In the genomic region with DNA sequence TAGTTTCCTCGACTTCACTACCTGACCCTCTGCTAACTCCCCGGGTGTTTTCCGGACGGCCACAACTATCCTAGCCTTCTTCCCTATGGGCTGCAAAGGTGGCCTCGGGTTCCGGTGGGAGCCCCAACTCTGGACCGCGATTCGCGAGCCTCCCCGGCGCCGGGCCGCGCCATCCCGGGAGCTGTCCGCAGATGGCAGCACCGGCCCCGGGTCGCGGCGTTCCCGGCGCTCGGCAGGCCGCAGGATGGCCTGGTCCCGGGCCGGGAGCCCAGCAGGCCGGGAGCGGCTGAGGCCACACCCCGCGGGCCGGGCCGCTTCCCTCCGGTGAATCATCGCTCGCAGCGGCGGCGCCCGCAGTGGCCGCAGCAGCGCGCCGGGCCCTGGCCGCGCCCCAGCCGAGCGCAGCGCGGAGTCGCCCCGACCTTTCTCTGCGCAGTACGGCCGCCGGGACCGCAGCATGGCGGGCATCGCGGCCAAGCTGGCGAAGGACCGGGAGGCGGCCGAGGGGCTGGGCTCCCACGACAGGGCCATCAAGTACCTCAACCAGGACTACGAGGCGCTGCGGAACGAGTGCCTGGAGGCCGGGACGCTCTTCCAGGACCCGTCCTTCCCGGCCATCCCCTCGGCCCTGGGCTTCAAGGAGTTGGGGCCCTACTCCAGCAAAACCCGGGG, we compare ENCODE assay signal across 8 cellular contexts. TPM values are rescaled to one million over a fixed set of nuclear protein-coding genes. Genes with fewer than 3 reads are reported as not detected.
DNase-seq lines count a peak whose midpoint lies in the region; ATAC-seq and TF ChIP-seq lines count a peak whose summit lies in the region.

A gene (plus strand): TSS at position 356 of the 672 bp plus-strand sequence. CDS start 102 bp downstream, at position 458.

- H3K9me3 Mint-ChIP-seq in CD4-positive, alpha-beta T cell: no peaks in the 10 kb centered on the region
- H3K9me3 Mint-ChIP-seq in naive B cell: no peaks in the 10 kb centered on the region

- CTCF ChIA-PET in CD4-positive, alpha-beta T cell (lab: Charles Lee): interaction anchor here (0.9 to 4.5 kb wide), 6 partner anchors 13 to 134 kb away, joined by 3 to 46 read pairs (median 6); a partner anchor contains a TSS
- CTCF ChIA-PET in Panc1 (lab: Charles Lee): interaction anchor here (0.6 to 1.0 kb wide), 2 partner anchors 37 to 338 kb away, joined by 4 to 5 read pairs; no protein-coding TSS in a partner anchor

- intact Hi-C loops in CD4-positive, alpha-beta T cell (cut with DNase I, micrococcal nuclease): loop anchor here (1.0 to 5.0 kb wide), 4 partner anchors 14 to 135 kb away; a partner anchor contains a TSS
- intact Hi-C loops in Panc1 (cut with micrococcal nuclease; ENCODE audit: unreplicated experiment): loop anchor here (5.0 kb wide), 1 partner anchor 35 kb away; no protein-coding TSS in a partner anchor

- H3K36me3 Mint-ChIP-seq in CD4-positive, alpha-beta T cell (ENCODE audit: low read depth): peaks cover 10% of the 10 kb centered on the region
- H3K36me3 Mint-ChIP-seq in naive B cell: peaks cover 0 to 7% of the 10 kb centered on the region in 2 donors

- H3K4me3 Mint-ChIP-seq in CD4-positive, alpha-beta T cell: peak within 1 kb of the TSS; percentile 90
- peak within 1 kb of the TSS; percentile 62 to 93 (median 88) for H3K4me3 Mint-ChIP-seq in naive B cell

- peak; percentile 33 for TF ChIP-seq CTCF in CD4-positive, alpha-beta T cell (IDR thresholded peaks at IDR 0.05)
- TF ChIP-seq CTCF in Panc1 (IDR thresholded peaks at IDR 0.05): peak; percentile 85
- peak; percentile 34 for TF ChIP-seq CTCF in fibroblast of pulmonary artery (IDR thresholded peaks at IDR 0.05; ENCODE audit: low read length, missing control alignments)
- peak; percentile 58 to 78 for TF ChIP-seq CTCF in suprapubic skin (IDR thresholded peaks at IDR 0.05)

- H3K36me3 ChIP-seq in Panc1 (ENCODE audit: control insufficient read depth, insufficient read depth, low read length) (peaks cover 2% of the 10 kb centered on the region; the same call in 1 of the 2 replicates), suprapubic skin (no peaks in the 10 kb centered on the region)

- BruUV-seq in Panc1 (replicated peaks; lab: Mats Ljungman, UMichigan): no TSS peak

- DNase-seq in CD4-positive, alpha-beta T cell: peak; percentile 16 to 67 (median 46)
- peak; percentile 70 for DNase-seq in GM19238 (ENCODE audit: insufficient read length, low spot score)
- DNase-seq in Panc1 (ENCODE audit: low read depth, low spot score): no peak
- DNase-seq in activated effector memory CD4-positive, alpha-beta T cell treated with Interleukin-2 at 50 U/mL for 16 hours: peak; percentile 47
- DNase-seq in fibroblast of pulmonary artery (ENCODE audit: low read depth): peak; percentile 87
- DNase-seq in naive B cell: peak; percentile 42
- DNase-seq in suprapubic skin (ENCODE audit: low spot score in 2 of 2): peak; percentile 85 to 87

- peaks cover 66% of the 10 kb centered on the region for H3K4me1 ChIP-seq in Panc1 (ENCODE audit: control insufficient read depth, insufficient read depth, low read length)
- peaks cover 61% of the 10 kb centered on the region for H3K4me1 ChIP-seq in suprapubic skin

- in situ Hi-C loops in Panc1 (cut with HindIII; ENCODE audit: low pct_unique_long_range_greater_than_20kb, low sequenced_read_pairs): no loop called here

- peaks cover 65% of the 10 kb centered on the region for H3K4me1 Mint-ChIP-seq in CD4-positive, alpha-beta T cell (ENCODE audit: low read depth)
- peaks cover 40 to 57% (median 43%) of the 10 kb centered on the region in 3 donors for H3K4me1 Mint-ChIP-seq in naive B cell

- under 1% methylated on average over 20 of the region's 76 CpGs for WGBS in suprapubic skin

- POLR2A ChIA-PET in CD4-positive, alpha-beta T cell (lab: Charles Lee): interaction anchor here (0.5 to 2.0 kb wide), 8 partner anchors 14 to 999 kb away, joined by 3 to 20 read pairs (median 4); no protein-coding TSS in a partner anchor
- POLR2A ChIA-PET in Panc1 (lab: Charles Lee): no interaction called here

- ATAC-seq in CD4-positive, alpha-beta T cell (ENCODE audit: poor library complexity): peak; percentile 48
- ATAC-seq in HG03342 (IDR thresholded peaks at IDR 0.05; ENCODE audit: unreplicated experiment) (peak; percentile 57), Panc1 (peak; percentile 81), naive B cell (ENCODE audit: low read depth in 2 of 2) (peak; percentile 62 to 63)

- peak within 1 kb of the TSS; percentile 68 for H3K27ac ChIP-seq in CD4-positive, alpha-beta T cell (ENCODE audit: low read depth, low read length)
- peak within 1 kb of the TSS; percentile 96 for H3K27ac ChIP-seq in Panc1 (ENCODE audit: low read length)
- H3K27ac ChIP-seq in suprapubic skin: peak within 1 kb of the TSS; percentile 91

- peak in 1 of 2 donors; percentile 75 for TF ChIP-seq POLR2A in suprapubic skin (IDR thresholded peaks at IDR 0.05)

- H3K4me3 ChIP-seq in Panc1 (ENCODE audit: low read depth in 2 of 2, low read length in 2 of 2): peak within 1 kb of the TSS; percentile 74 to 93
- H3K4me3 ChIP-seq in fibroblast of pulmonary artery (replicated peaks; ENCODE audit: low read depth, low read length): peak within 1 kb of the TSS; percentile 80
- H3K4me3 ChIP-seq in suprapubic skin: peak within 1 kb of the TSS; percentile 60

- no peaks in the 10 kb centered on the region for H3K9me3 ChIP-seq in CD4-positive, alpha-beta T cell (ENCODE audit: control insufficient read depth, low read length)
- H3K9me3 ChIP-seq in Panc1 (ENCODE audit: control insufficient read depth, insufficient read depth, low read depth, low read length) (no peaks in the 10 kb centered on the region), suprapubic skin (no peaks in the 10 kb centered on the region)

- H3K27me3 Mint-ChIP-seq in CD4-positive, alpha-beta T cell: no peaks in the 10 kb centered on the region
- peaks cover 0 to 15% (median 2%) of the 10 kb centered on the region in 3 donors for H3K27me3 Mint-ChIP-seq in naive B cell

- no peaks in the 10 kb centered on the region for H3K27me3 ChIP-seq in CD4-positive, alpha-beta T cell (ENCODE audit: control insufficient read depth, insufficient read depth, low read length)
- no peaks in the 10 kb centered on the region for H3K27me3 ChIP-seq in Panc1 (ENCODE audit: control insufficient read depth, insufficient read depth, low read length)
- H3K27me3 ChIP-seq in suprapubic skin: no peaks in the 10 kb centered on the region

- H3K27ac Mint-ChIP-seq in CD4-positive, alpha-beta T cell: peak within 1 kb of the TSS; percentile 90
- peak within 1 kb of the TSS in 3 of 6 donors; percentile 19 to 76 (median 21) for H3K27ac Mint-ChIP-seq in naive B cell

- no peak for TF ChIP-seq EP300 in suprapubic skin (IDR thresholded peaks at IDR 0.05)

RNA-seq across cellular contexts. Expression of the gene that starts here (rescaled TPM):
- total RNA-seq in CD4-positive, alpha-beta T cell: 100 to 1,000 TPM; 110 to 114 TPM
- 171 TPM for total RNA-seq in Panc1 (2021; ENCODE audit: unreplicated experiment)
- 189 TPM for polyA plus RNA-seq in Panc1 (2012; ENCODE audit: insufficient read length)
- polyA plus RNA-seq in naive B cell (ENCODE audit: low read depth in 6 of 6): 10 to 100 TPM; 21.2 to 35.1 (median 26.2) TPM
- 10 to 100 TPM; 33.6 to 87.6 (median 44.0) TPM for total RNA-seq in suprapubic skin

Comparison
In these comparisons a context has a peak if more than half of its experiments do, and no peak if none do; other contexts are left out.
1. CTCF ChIP-seq: peak in every context shown above with its lines; median percentile 85 in Panc1; 68 in suprapubic skin; 34 in fibroblast of pulmonary artery; 33 in CD4-positive, alpha-beta T cell.